Comparison of ENCODE assay signal across 2 cellular contexts in genomic region chr2:174198846-174199564, GRCh38.
TF ChIP-seq lines count a peak whose summit lies in the region.

No MANE protein-coding gene starts in this region.

TF ChIP-seq in GM23338, 12 proteins besides CTCF, POLR2A, EP300 and RAD21:
- no peak for TF ChIP-seq ZNF462 (CRISPR knock-in tag; IDR thresholded peaks at IDR 0.05)
- no peak for TF ChIP-seq EZH2phosphoT487 (IDR thresholded peaks at IDR 0.05; ENCODE audit: unreplicated experiment)
- no peak for TF ChIP-seq STAT1 (IDR thresholded peaks at IDR 0.05; ENCODE audit: unreplicated experiment)
- no peak for TF ChIP-seq EZH2 (IDR thresholded peaks at IDR 0.05; ENCODE audit: low read depth, unreplicated experiment)
- no peak for TF ChIP-seq POLR2AphosphoS5 (IDR thresholded peaks at IDR 0.05; ENCODE audit: low read depth)
- TF ChIP-seq JUNB (IDR thresholded peaks at IDR 0.05; ENCODE audit: unreplicated experiment) = no peak
- no peak for TF ChIP-seq CREB1 (CRISPR knock-in tag; IDR thresholded peaks at IDR 0.05; ENCODE audit: low read depth)
- TF ChIP-seq REST (IDR thresholded peaks at IDR 0.05; ENCODE audit: unreplicated experiment) = no peak
- TF ChIP-seq ZNF114 (CRISPR knock-in tag; IDR thresholded peaks at IDR 0.05) = no peak
- no peak for TF ChIP-seq ETS1 (IDR thresholded peaks at IDR 0.05)
- no peak for TF ChIP-seq NANOG (IDR thresholded peaks at IDR 0.05; ENCODE audit: borderline replicate concordance)
- TF ChIP-seq ZNF331 (CRISPR knock-in tag; IDR thresholded peaks at IDR 0.05; ENCODE audit: low read depth) = no peak
TF ChIP-seq in GM23338: peak in this region for 0.

TF ChIP-seq in WTC11, 78 proteins besides CTCF, POLR2A, EP300 and RAD21 (continued from another document):
- TF ChIP-seq E2F5 (CRISPR knock-in tag; IDR thresholded peaks at IDR 0.05) (no peak), ETV6 (CRISPR knock-in tag; IDR thresholded peaks at IDR 0.05) (no peak)
